ENCODE assay signal across 1 cellular context in the genomic region with DNA sequence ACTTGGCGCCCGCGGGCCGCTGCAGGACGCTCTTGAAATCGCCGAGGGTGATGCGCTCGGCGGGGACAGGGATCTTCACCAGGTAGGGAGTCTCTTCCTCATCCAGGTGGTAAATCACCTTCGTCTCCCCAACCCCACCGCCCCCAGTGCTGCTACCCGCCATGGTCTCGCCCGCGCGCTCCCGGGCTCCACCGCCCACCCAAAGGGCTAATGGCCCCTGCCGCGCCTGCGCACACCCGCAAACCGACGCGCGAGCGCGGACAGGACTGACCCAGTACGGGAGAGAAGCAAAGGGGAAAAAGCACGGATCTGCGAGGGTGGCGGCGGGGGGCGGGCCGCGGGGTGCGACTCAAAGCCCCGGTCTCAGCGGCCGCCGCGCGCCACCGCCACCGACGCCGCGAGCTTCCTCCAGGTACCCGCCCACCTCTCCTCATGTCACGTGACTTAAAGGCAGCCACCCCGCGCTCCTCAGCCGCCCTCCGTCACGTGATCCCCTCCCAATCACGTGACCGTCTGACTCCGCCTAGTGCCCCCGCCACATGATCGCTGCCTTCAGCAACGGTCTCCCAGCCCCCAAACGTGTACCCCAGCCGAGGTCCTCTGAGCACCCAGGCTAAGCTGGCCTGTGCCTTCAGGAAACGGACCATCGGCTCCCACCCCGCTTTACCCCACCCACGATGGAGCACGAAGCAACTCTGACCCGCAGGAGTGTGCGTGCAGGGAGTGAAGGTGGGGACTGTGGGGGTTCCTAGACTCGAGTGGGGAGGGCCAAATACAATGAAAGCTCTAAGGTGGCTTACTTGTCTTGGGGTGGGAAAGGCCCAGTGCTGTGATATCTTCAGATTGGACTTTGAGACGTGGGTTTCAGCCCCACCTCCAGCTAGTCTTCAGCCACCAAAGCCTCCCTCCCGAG.
TF ChIP-seq lines count a peak whose summit lies in the region.

A gene (minus strand): TSS at position 418 of the 913 bp plus-strand sequence. CDS start 255 bp downstream, at position 163.

TF ChIP-seq in GM12878, 131 proteins besides CTCF, POLR2A, EP300 and RAD21 (continued from another document):
- TF ChIP-seq, protein P1, sequence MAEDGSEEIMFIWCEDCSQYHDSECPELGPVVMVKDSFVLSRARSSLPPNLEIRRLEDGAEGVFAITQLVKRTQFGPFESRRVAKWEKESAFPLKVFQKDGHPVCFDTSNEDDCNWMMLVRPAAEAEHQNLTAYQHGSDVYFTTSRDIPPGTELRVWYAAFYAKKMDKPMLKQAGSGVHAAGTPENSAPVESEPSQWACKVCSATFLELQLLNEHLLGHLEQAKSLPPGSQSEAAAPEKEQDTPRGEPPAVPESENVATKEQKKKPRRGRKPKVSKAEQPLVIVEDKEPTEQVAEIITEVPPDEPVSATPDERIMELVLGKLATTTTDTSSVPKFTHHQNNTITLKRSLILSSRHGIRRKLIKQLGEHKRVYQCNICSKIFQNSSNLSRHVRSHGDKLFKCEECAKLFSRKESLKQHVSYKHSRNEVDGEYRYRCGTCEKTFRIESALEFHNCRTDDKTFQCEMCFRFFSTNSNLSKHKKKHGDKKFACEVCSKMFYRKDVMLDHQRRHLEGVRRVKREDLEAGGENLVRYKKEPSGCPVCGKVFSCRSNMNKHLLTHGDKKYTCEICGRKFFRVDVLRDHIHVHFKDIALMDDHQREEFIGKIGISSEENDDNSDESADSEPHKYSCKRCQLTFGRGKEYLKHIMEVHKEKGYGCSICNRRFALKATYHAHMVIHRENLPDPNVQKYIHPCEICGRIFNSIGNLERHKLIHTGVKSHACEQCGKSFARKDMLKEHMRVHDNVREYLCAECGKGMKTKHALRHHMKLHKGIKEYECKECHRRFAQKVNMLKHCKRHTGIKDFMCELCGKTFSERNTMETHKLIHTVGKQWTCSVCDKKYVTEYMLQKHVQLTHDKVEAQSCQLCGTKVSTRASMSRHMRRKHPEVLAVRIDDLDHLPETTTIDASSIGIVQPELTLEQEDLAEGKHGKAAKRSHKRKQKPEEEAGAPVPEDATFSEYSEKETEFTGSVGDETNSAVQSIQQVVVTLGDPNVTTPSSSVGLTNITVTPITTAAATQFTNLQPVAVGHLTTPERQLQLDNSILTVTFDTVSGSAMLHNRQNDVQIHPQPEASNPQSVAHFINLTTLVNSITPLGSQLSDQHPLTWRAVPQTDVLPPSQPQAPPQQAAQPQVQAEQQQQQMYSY (CRISPR knock-in tag; IDR thresholded peaks at IDR 0.05) = peak; percentile 98
- TF ChIP-seq JUND (IDR thresholded peaks at IDR 0.05; ENCODE audit: low read depth, low read length) (peak; percentile 65; the same call in 1 of the 2 replicates), CBX3 (IDR thresholded peaks at IDR 0.05; ENCODE audit: borderline replicate concordance, low read depth) (no peak), STAT1 (conservative IDR thresholded peaks at IDR 0.05) (no peak), MYC (IDR thresholded peaks at IDR 0.05; ENCODE audit: insufficient read depth, insufficient read length, insufficient replicate concordance, low read length, severe bottlenecking) (peak; percentile 49), BHLHE40 (IDR thresholded peaks at IDR 0.05; ENCODE audit: borderline replicate concordance in 1 of 2, low read depth in 2 of 2, low read length in 1 of 2) (peak; percentile 96 to 100), CBX5 (IDR thresholded peaks at IDR 0.05; ENCODE audit: low read depth) (no peak), PML (IDR thresholded peaks at IDR 0.05; ENCODE audit: low read length) (peak; percentile 86), CBFB (IDR thresholded peaks at IDR 0.05; ENCODE audit: low read depth) (peak; percentile 44; the same call in 1 of the 2 replicates), TCF3 (IDR thresholded peaks at IDR 0.05; ENCODE audit: borderline replicate concordance, insufficient read depth, low read depth, low read length) (no peak), MEF2A (IDR thresholded peaks at IDR 0.05; ENCODE audit: insufficient read depth, low read depth, low read length) (0 out of 2 replicates have a peak, but pooled peaks have one; percentile 61), SREBF1 (IDR thresholded peaks at IDR 0.05; ENCODE audit: low read length) (peak; percentile 61; the same call in 1 of the 2 replicates), PAX8 (IDR thresholded peaks at IDR 0.05) (peak; percentile 48; the same call in 1 of the 2 replicates), CEBPB (IDR thresholded peaks at IDR 0.05; ENCODE audit: borderline replicate concordance in 1 of 2, low read depth in 2 of 2, low read length in 2 of 2) (no peak), SREBF2 (IDR thresholded peaks at IDR 0.05; ENCODE audit: low read length) (no peak)
- TF ChIP-seq, protein P2, sequence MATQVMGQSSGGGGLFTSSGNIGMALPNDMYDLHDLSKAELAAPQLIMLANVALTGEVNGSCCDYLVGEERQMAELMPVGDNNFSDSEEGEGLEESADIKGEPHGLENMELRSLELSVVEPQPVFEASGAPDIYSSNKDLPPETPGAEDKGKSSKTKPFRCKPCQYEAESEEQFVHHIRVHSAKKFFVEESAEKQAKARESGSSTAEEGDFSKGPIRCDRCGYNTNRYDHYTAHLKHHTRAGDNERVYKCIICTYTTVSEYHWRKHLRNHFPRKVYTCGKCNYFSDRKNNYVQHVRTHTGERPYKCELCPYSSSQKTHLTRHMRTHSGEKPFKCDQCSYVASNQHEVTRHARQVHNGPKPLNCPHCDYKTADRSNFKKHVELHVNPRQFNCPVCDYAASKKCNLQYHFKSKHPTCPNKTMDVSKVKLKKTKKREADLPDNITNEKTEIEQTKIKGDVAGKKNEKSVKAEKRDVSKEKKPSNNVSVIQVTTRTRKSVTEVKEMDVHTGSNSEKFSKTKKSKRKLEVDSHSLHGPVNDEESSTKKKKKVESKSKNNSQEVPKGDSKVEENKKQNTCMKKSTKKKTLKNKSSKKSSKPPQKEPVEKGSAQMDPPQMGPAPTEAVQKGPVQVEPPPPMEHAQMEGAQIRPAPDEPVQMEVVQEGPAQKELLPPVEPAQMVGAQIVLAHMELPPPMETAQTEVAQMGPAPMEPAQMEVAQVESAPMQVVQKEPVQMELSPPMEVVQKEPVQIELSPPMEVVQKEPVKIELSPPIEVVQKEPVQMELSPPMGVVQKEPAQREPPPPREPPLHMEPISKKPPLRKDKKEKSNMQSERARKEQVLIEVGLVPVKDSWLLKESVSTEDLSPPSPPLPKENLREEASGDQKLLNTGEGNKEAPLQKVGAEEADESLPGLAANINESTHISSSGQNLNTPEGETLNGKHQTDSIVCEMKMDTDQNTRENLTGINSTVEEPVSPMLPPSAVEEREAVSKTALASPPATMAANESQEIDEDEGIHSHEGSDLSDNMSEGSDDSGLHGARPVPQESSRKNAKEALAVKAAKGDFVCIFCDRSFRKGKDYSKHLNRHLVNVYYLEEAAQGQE (IDR thresholded peaks at IDR 0.05; ENCODE audit: low read depth, low read length) = no peak
- TF ChIP-seq, protein P3, sequence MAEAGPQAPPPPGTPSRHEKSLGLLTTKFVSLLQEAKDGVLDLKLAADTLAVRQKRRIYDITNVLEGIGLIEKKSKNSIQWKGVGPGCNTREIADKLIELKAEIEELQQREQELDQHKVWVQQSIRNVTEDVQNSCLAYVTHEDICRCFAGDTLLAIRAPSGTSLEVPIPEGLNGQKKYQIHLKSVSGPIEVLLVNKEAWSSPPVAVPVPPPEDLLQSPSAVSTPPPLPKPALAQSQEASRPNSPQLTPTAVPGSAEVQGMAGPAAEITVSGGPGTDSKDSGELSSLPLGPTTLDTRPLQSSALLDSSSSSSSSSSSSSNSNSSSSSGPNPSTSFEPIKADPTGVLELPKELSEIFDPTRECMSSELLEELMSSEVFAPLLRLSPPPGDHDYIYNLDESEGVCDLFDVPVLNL (IDR thresholded peaks at IDR 0.05; ENCODE audit: low read depth, low read length) = no peak
- TF ChIP-seq, protein P4, sequence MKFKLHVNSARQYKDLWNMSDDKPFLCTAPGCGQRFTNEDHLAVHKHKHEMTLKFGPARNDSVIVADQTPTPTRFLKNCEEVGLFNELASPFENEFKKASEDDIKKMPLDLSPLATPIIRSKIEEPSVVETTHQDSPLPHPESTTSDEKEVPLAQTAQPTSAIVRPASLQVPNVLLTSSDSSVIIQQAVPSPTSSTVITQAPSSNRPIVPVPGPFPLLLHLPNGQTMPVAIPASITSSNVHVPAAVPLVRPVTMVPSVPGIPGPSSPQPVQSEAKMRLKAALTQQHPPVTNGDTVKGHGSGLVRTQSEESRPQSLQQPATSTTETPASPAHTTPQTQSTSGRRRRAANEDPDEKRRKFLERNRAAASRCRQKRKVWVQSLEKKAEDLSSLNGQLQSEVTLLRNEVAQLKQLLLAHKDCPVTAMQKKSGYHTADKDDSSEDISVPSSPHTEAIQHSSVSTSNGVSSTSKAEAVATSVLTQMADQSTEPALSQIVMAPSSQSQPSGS (IDR thresholded peaks at IDR 0.05; ENCODE audit: low read length) = no peak
- TF ChIP-seq, protein P5, sequence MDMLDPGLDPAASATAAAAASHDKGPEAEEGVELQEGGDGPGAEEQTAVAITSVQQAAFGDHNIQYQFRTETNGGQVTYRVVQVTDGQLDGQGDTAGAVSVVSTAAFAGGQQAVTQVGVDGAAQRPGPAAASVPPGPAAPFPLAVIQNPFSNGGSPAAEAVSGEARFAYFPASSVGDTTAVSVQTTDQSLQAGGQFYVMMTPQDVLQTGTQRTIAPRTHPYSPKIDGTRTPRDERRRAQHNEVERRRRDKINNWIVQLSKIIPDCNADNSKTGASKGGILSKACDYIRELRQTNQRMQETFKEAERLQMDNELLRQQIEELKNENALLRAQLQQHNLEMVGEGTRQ (IDR thresholded peaks at IDR 0.05; ENCODE audit: borderline replicate concordance, low read depth, low read length) = peak; percentile 100
